ENCODE assay signal across 1 cellular context in genomic region chr4:142278171-142278570, GRCh38.
TF ChIP-seq lines count a peak whose summit lies in the region.

No MANE protein-coding gene starts in this region.

TF ChIP-seq in SK-N-SH, 30 proteins besides CTCF, POLR2A, EP300 and RAD21 (continued from another document):
- TF ChIP-seq NRF1 (IDR thresholded peaks at IDR 0.05; ENCODE audit: low read depth, low read length) = no peak
- TF ChIP-seq SMC3 (IDR thresholded peaks at IDR 0.05; ENCODE audit: low read depth, low read length) = no peak
- no peak for TF ChIP-seq REST (IDR thresholded peaks at IDR 0.05; ENCODE audit: low read depth, low read length)
- no peak for TF ChIP-seq FOXJ3 (CRISPR knock-in tag; IDR thresholded peaks at IDR 0.05)
- no peak for TF ChIP-seq MEF2A (IDR thresholded peaks at IDR 0.05; ENCODE audit: borderline replicate concordance, low read depth)
- no peak for TF ChIP-seq SIN3A (IDR thresholded peaks at IDR 0.05; ENCODE audit: borderline replicate concordance, low read depth, low read length)
- TF ChIP-seq MXI1 (IDR thresholded peaks at IDR 0.05; ENCODE audit: low read depth, low read length) = no peak
- TF ChIP-seq EZH2phosphoT487 (IDR thresholded peaks at IDR 0.05; ENCODE audit: borderline replicate concordance, low read depth) = no peak
